Comparison of ENCODE assay signal across 2 cellular contexts in the genomic region with DNA sequence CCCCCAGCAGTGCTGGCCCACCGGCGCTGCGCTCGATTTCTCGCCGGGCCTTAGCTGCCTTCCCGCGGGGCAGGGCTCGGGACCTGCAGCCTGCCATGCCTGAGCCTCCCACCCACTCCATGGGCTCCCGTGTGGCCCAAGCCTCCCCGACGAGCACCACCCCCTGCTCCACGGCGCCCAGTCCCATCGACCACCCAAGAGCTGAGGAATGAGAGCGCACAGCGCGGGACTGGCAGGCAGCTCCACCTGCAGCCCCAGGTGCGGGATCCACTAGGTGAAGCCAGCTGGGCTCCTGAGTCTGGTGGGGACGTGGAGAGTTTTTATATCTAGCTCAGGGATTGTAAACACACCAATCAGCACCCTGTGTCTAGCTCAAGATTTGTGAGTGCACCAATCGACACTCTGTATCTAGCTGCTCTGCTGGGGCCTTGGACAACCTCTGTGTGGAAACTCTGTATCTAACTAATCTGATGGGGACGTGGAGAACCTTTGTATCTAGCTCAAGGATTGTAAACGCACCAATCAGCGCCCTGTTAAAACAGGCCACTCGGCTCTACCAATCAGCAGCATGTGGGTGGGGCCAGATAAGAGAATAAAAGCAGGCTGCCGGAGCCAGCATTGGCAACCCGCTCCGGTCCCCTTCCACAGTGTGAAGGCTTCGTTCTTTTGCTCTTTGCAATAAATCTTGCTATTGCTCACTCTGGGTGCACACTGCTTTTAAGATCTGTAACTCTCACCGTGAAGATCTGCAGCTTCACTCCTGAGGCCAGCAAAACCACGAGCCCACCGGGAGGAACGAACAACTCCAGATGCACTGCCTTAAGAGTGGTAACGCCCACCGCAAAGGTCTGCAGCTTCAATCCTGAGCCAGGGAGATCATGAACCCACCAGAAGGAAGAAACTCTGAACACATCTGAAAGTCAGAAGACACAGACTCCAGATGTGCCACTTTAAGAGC. TPM values are rescaled to one million over a fixed set of nuclear protein-coding genes. Genes with fewer than 3 reads are reported as not detected.
"Had no signal": no experiment of that assay in that cellular context is flagged by ENCODE, and none has a peak within 500 bp of the region (broad histone marks: within the 10 kb centered on the region; RNA-seq: fewer than 3 reads in every experiment).

No MANE protein-coding gene starts in this region.

RNA-seq across cellular contexts. Expression of a gene that starts 18.2 kb away (rescaled TPM):
- total RNA-seq: activated B cell treated with CpG ODN at 0.5 μM for 24 hours had no signal
- polyA plus RNA-seq: cardiac muscle cell had no signal
